ENCODE assay signal across 23 cellular contexts in genomic region chr1:243474906-243475305, GRCh38.
"Had no signal": no experiment of that assay in that cellular context is flagged by ENCODE, and none has a peak within 500 bp of the region (broad histone marks: within the 10 kb centered on the region; RNA-seq: fewer than 3 reads in every experiment).

No MANE protein-coding gene starts in this region.

- H3K4me1 ChIP-seq: uterus had no signal

- ATAC-seq: left colon; naive thymus-derived CD8-positive, alpha-beta T cell; sciatic nerve; stimulated activated effector memory CD8-positive, alpha-beta T cell treated with anti-CD3 and anti-CD28 coated beads, Interleukin-12 subunit alpha, Interleukin-12 subunit beta, amount 100 ng/mL, for 72 hours had no signal

- H3K4me3 ChIP-seq: hepatocyte had no signal

- H3K9me3 Mint-ChIP-seq: activated CD4-positive, alpha-beta memory T cell treated with anti-CD3 and anti-CD28 coated beads, Interleukin-2, amount 10 ng/mL, durations not matched to agents 7 days and 5 days; activated naive CD4-positive, alpha-beta T cell treated with anti-CD3 and anti-CD28 coated beads, Interleukin-2, amount 10 ng/mL, durations not matched to agents 7 days and 5 days; activated T-cell treated with anti-CD3 and anti-CD28 coated beads, Interleukin-2, amount 50 U/mL, for 24 hours; stimulated activated naive CD8-positive, alpha-beta T cell treated with anti-CD3 and anti-CD28 coated beads, Interleukin-15, Interleukin-2, amounts not matched to agents 100 ng/mL and 50 ng/mL, for 24 hours had no signal

- H3K27ac ChIP-seq: esophagus muscularis mucosa, hepatocyte, neutrophil had no signal

- H3K36me3 ChIP-seq: neutrophil, ovary, uterus had no signal

- H3K36me3 Mint-ChIP-seq: activated naive CD8-positive, alpha-beta T cell treated with anti-CD3 and anti-CD28 coated beads, Interleukin-2, amount 10 ng/mL, durations not matched to agents 7 days and 5 days had no signal

- H3K27me3 ChIP-seq: esophagus muscularis mucosa, hepatocyte, neutrophil, ovary, uterus had no signal

- H3K27me3 Mint-ChIP-seq: activated CD4-positive, alpha-beta memory T cell treated with anti-CD3 and anti-CD28 coated beads, Interleukin-2, amount 10 ng/mL, durations not matched to agents 7 days and 5 days; activated CD4-positive, alpha-beta T cell treated with anti-CD3 and anti-CD28 coated beads, Interleukin-2, amount 10 ng/mL, durations not matched to agents 7 days and 5 days; activated naive CD4-positive, alpha-beta T cell treated with anti-CD3 and anti-CD28 coated beads, Interleukin-2, amount 10 ng/mL, durations not matched to agents 7 days and 5 days; activated naive CD8-positive, alpha-beta T cell treated with anti-CD3 and anti-CD28 coated beads, Interleukin-2, amount 10 ng/mL, durations not matched to agents 7 days and 5 days; activated T-cell treated with anti-CD3 and anti-CD28 coated beads, Interleukin-2, amount 50 U/mL, for 24 hours; naive thymus-derived CD8-positive, alpha-beta T cell; stimulated activated naive CD8-positive, alpha-beta T cell treated with anti-CD3 and anti-CD28 coated beads, Interleukin-15, Interleukin-2, amounts not matched to agents 100 ng/mL and 50 ng/mL, for 24 hours; type B pancreatic cell had no signal

- H3K4me3 Mint-ChIP-seq: activated CD4-positive, alpha-beta memory T cell treated with anti-CD3 and anti-CD28 coated beads, Interleukin-2, amount 10 ng/mL, durations not matched to agents 7 days and 5 days; activated CD4-positive, alpha-beta T cell treated with anti-CD3 and anti-CD28 coated beads, Interleukin-2, amount 10 ng/mL, durations not matched to agents 7 days and 5 days; activated naive CD4-positive, alpha-beta T cell treated with anti-CD3 and anti-CD28 coated beads, Interleukin-2, amount 10 ng/mL, durations not matched to agents 7 days and 5 days; activated naive CD8-positive, alpha-beta T cell treated with anti-CD3 and anti-CD28 coated beads, Interleukin-2, amount 10 ng/mL, durations not matched to agents 7 days and 5 days; activated T-cell treated with anti-CD3 and anti-CD28 coated beads, Interleukin-2, amount 50 U/mL, for 24 hours; stimulated activated effector memory CD8-positive, alpha-beta T cell treated with anti-CD3 and anti-CD28 coated beads, Interleukin-12 subunit alpha, Interleukin-12 subunit beta, amount 100 ng/mL, for 72 hours; stimulated activated naive CD8-positive, alpha-beta T cell treated with anti-CD3 and anti-CD28 coated beads, Interleukin-15, Interleukin-2, amounts not matched to agents 100 ng/mL and 50 ng/mL, for 24 hours; type B pancreatic cell had no signal

- H3K9me3 ChIP-seq: esophagus muscularis mucosa, neutrophil, ovary, uterus had no signal

- H3K27ac Mint-ChIP-seq: activated CD4-positive, alpha-beta memory T cell treated with anti-CD3 and anti-CD28 coated beads, Interleukin-2, amount 10 ng/mL, durations not matched to agents 7 days and 5 days; activated CD4-positive, alpha-beta T cell treated with anti-CD3 and anti-CD28 coated beads, Interleukin-2, amount 10 ng/mL, durations not matched to agents 7 days and 5 days; activated naive CD4-positive, alpha-beta T cell treated with anti-CD3 and anti-CD28 coated beads, Interleukin-2, amount 10 ng/mL, durations not matched to agents 7 days and 5 days; activated naive CD8-positive, alpha-beta T cell treated with anti-CD3 and anti-CD28 coated beads, Interleukin-2, amount 10 ng/mL, durations not matched to agents 7 days and 5 days; activated T-cell treated with anti-CD3 and anti-CD28 coated beads, Interleukin-2, amount 50 U/mL, for 24 hours; progenitor cell of endocrine pancreas; stimulated activated effector memory CD8-positive, alpha-beta T cell treated with anti-CD3 and anti-CD28 coated beads, Interleukin-12 subunit alpha, Interleukin-12 subunit beta, amount 100 ng/mL, for 72 hours; stimulated activated naive CD8-positive, alpha-beta T cell treated with anti-CD3 and anti-CD28 coated beads, Interleukin-15, Interleukin-2, amounts not matched to agents 100 ng/mL and 50 ng/mL, for 24 hours; type B pancreatic cell had no signal

- DNase-seq: activated CD4-positive, alpha-beta memory T cell treated with anti-CD3 and anti-CD28 coated beads, Interleukin-2, amount 10 ng/mL, durations not matched to agents 7 days and 5 days; activated CD4-positive, alpha-beta T cell treated with anti-CD3 and anti-CD28 coated beads for 1 hour; activated CD4-positive, alpha-beta T cell treated with anti-CD3 and anti-CD28 coated beads, Interleukin-2, amount 10 ng/mL, durations not matched to agents 7 days and 5 days; activated CD8-positive, alpha-beta memory T cell treated with anti-CD3 and anti-CD28 coated beads, Interleukin-2, amount 50 U/mL, for 48 hours; activated gamma-delta T cell; activated naive CD4-positive, alpha-beta T cell treated with anti-CD3 and anti-CD28 coated beads, Interleukin-2, amount 10 ng/mL, durations not matched to agents 7 days and 5 days; activated naive CD8-positive, alpha-beta T cell treated with anti-CD3 and anti-CD28 coated beads, Interleukin-2, amount 10 ng/mL, durations not matched to agents 7 days and 5 days; activated T-cell treated with anti-CD3 and anti-CD28 coated beads, Interleukin-2, amount 50 U/mL, for 24 hours; left colon; mammary epithelial cell; naive thymus-derived CD8-positive, alpha-beta T cell; stimulated activated CD4-positive, alpha-beta T cell treated with anti-CD3 and anti-CD28 coated beads, Interleukin-12 subunit alpha, Interleukin-12 subunit beta, amount 100 ng/mL, for 4 hours; stimulated activated CD4-positive, alpha-beta T cell treated with anti-CD3 and anti-CD28 coated beads, Interleukin-4, amount 100 ng/mL, for 24 hours; uterus had no signal
